ENCODE assay signal across 9 cellular contexts in genomic region chr14:103336191-103336590, GRCh38. TPM values are rescaled to one million over a fixed set of nuclear protein-coding genes. Genes with fewer than 3 reads are reported as not detected.
DNase-seq lines count a peak whose midpoint lies in the region; ATAC-seq, FAIRE-seq and TF ChIP-seq lines count a peak whose summit lies in the region.
"Had no signal": no experiment of that assay in that cellular context is flagged by ENCODE, and none has a peak within 500 bp of the region (broad histone marks: within the 10 kb centered on the region; RNA-seq: fewer than 3 reads in every experiment).

No MANE protein-coding gene starts in this region.

- H3K4me1 ChIP-seq in SK-N-SH (ENCODE audit: control insufficient read depth in 1 of 2, insufficient read depth in 2 of 2, low read depth in 1 of 2, low read length in 1 of 2) (peaks cover 12 to 15% of the 10 kb centered on the region in 2 experiments), hepatocyte (ENCODE audit: insufficient read depth) (peaks cover 18% of the 10 kb centered on the region), smooth muscle cell (ENCODE audit: low read depth) (peaks cover 22% of the 10 kb centered on the region), pancreas (peaks cover 8 to 20% (median 11%) of the 10 kb centered on the region in 3 donors)

- peak overlapping the region; percentile 31 for H3K27ac Mint-ChIP-seq in activated CD4-positive, alpha-beta memory T cell treated with anti-CD3 and anti-CD28 coated beads, Interleukin-2, amount 10 ng/mL, durations not matched to agents 7 days and 5 days

- H3K9me3 Mint-ChIP-seq in activated CD4-positive, alpha-beta memory T cell treated with anti-CD3 and anti-CD28 coated beads, Interleukin-2, amount 10 ng/mL, durations not matched to agents 7 days and 5 days = no peaks in the 10 kb centered on the region

- H3K4me3 Mint-ChIP-seq in activated CD4-positive, alpha-beta memory T cell treated with anti-CD3 and anti-CD28 coated beads, Interleukin-2, amount 10 ng/mL, durations not matched to agents 7 days and 5 days = peak overlapping the region; percentile 86

- no peaks in the 10 kb centered on the region for H3K27me3 Mint-ChIP-seq in activated CD4-positive, alpha-beta memory T cell treated with anti-CD3 and anti-CD28 coated beads, Interleukin-2, amount 10 ng/mL, durations not matched to agents 7 days and 5 days

- peak overlapping the region; percentile 82 for H3K4me2 ChIP-seq in SK-N-SH
- peak overlapping the region; percentile 84 for H3K4me2 ChIP-seq in hepatocyte
- peak overlapping the region; percentile 95 for H3K4me2 ChIP-seq in smooth muscle cell

- CTCF ChIA-PET in SK-N-SH (lab: Yijun Ruan, JAX) = interaction anchor here (1.0 to 1.9 kb wide), 3 partner anchors 10 to 182 kb away, joined by 3 to 10 read pairs (median 4); no protein-coding TSS in a partner anchor
- CTCF ChIA-PET in activated CD4-positive, alpha-beta memory T cell treated with anti-CD3 and anti-CD28 coated beads, Interleukin-2, amount 10 ng/mL, durations not matched to agents 7 days and 5 days (lab: Charles Lee) = interaction anchor here (1.1 to 5.6 kb wide), 2 partner anchors 51 to 55 kb away, joined by 5 to 31 read pairs; no protein-coding TSS in a partner anchor

- TF ChIP-seq CTCF in SK-N-SH (IDR thresholded peaks at IDR 0.05) (no peak), hepatocyte (IDR thresholded peaks at IDR 0.05; ENCODE audit: poor library complexity) (no peak), smooth muscle cell (IDR thresholded peaks at IDR 0.05; ENCODE audit: borderline replicate concordance, insufficient read depth, poor library complexity, severe bottlenecking) (no peak), pancreas (IDR thresholded peaks at IDR 0.05) (no peak)

- H3K27me3 ChIP-seq in SK-N-SH (ENCODE audit: insufficient read depth) (no peaks in the 10 kb centered on the region), hepatocyte (no peaks in the 10 kb centered on the region), smooth muscle cell (ENCODE audit: low read depth) (no peaks in the 10 kb centered on the region), pancreas (no peaks in the 10 kb centered on the region)

- POLR2A ChIA-PET in SK-N-SH (lab: Yijun Ruan, JAX) = interaction anchor here (3.2 kb wide), 1 partner anchor 8 kb away, joined by 21 read pairs; no protein-coding TSS in a partner anchor
- POLR2A ChIA-PET in activated CD4-positive, alpha-beta memory T cell treated with anti-CD3 and anti-CD28 coated beads, Interleukin-2, amount 10 ng/mL, durations not matched to agents 7 days and 5 days (lab: Charles Lee) = interaction anchor here (1.1 to 6.8 kb wide), 5 partner anchors 9 to 51 kb away, joined by 3 to 69 read pairs (median 13); partner anchors contain the start of gene MARK3

- DNase-seq in SK-N-SH = no peak
- no peak for DNase-seq in activated CD4-positive, alpha-beta memory T cell treated with anti-CD3 and anti-CD28 coated beads, Interleukin-2, amount 10 ng/mL, durations not matched to agents 7 days and 5 days
- no peak for DNase-seq in hepatocyte (ENCODE audit: low spot score)
- no peak for DNase-seq in smooth muscle cell (lab: John Stamatoyannopoulos, UW; ENCODE audit: unreplicated experiment)
- DNase-seq in pancreas = no peak
- no peak for DNase-seq in central memory CD4-positive, alpha-beta T cell
- DNase-seq: WERI-Rb-1 had no signal

- peaks cover 50% of the 10 kb centered on the region for H3F3A ChIP-seq in SK-N-SH (replicated peaks; ENCODE audit: insufficient read depth)
- peaks cover 62% of the 10 kb centered on the region for H3F3A ChIP-seq in smooth muscle cell (ENCODE audit: low read depth)

- H3K36me3 ChIP-seq in SK-N-SH (replicated peaks in 1 of 2; ENCODE audit: control insufficient read depth in 1 of 2, insufficient read depth in 2 of 2, low read length in 1 of 2) (peaks cover 60 to 62% of the 10 kb centered on the region in 2 experiments), hepatocyte (replicated peaks; ENCODE audit: insufficient read depth, low read depth) (peaks cover 20% of the 10 kb centered on the region), smooth muscle cell (ENCODE audit: low read depth) (peaks cover 53% of the 10 kb centered on the region), pancreas (peaks cover 28 to 59% (median 54%) of the 10 kb centered on the region in 3 donors)

- TF ChIP-seq RAD21 in SK-N-SH (IDR thresholded peaks at IDR 0.05; ENCODE audit: low read length) = no peak

- H3K79me2 ChIP-seq in SK-N-SH (ENCODE audit: insufficient read depth) (peaks cover 68% of the 10 kb centered on the region), hepatocyte (peaks cover 80% of the 10 kb centered on the region), smooth muscle cell (ENCODE audit: low read depth) (peaks cover 46% of the 10 kb centered on the region)

- H3K9me3 ChIP-seq in SK-N-SH (no peaks in the 10 kb centered on the region), hepatocyte (ENCODE audit: low read depth) (no peaks in the 10 kb centered on the region), smooth muscle cell (replicated peaks; ENCODE audit: low read depth) (no peaks in the 10 kb centered on the region), pancreas (no peaks in the 10 kb centered on the region)

- 97% methylated on average over 14 of the region's 14 CpGs for WGBS in SK-N-SH (ENCODE audit: low lambda C conversion rate)
- WGBS in hepatocyte (ENCODE audit: low lambda C conversion rate, missing lambda C conversion rate) = 94% methylated on average over 14 of the region's 14 CpGs
- 96% methylated on average over 14 of the region's 14 CpGs for WGBS in smooth muscle cell (ENCODE audit: low lambda C conversion rate)
- 92 to 94% methylated on average over 14 of the region's 14 CpGs for WGBS in pancreas, 2 donors

- H2AFZ ChIP-seq in SK-N-SH (ENCODE audit: low read depth) (no peak overlapping the region), hepatocyte (no peak overlapping the region), smooth muscle cell (ENCODE audit: low read depth) (no peak overlapping the region)

- H3K27ac ChIP-seq in SK-N-SH (ENCODE audit: low read depth in 2 of 2, low read length in 1 of 2) (no peak overlapping the region), hepatocyte (no peak overlapping the region), smooth muscle cell (ENCODE audit: low read depth) (peak overlapping the region; percentile 39), pancreas (no peak overlapping the region)
- H3K27ac ChIP-seq: WERI-Rb-1 had no signal

- no peak for FAIRE-seq in pancreas (lab: Jason Lieb, UNC)

- H3K4me1 Mint-ChIP-seq in activated CD4-positive, alpha-beta memory T cell treated with anti-CD3 and anti-CD28 coated beads, Interleukin-2, amount 10 ng/mL, durations not matched to agents 7 days and 5 days = peaks cover 48% of the 10 kb centered on the region

- H3K9ac ChIP-seq in SK-N-SH (no peak overlapping the region), smooth muscle cell (ENCODE audit: low read depth) (peak overlapping the region; percentile 99)

- H3K36me3 Mint-ChIP-seq in activated CD4-positive, alpha-beta memory T cell treated with anti-CD3 and anti-CD28 coated beads, Interleukin-2, amount 10 ng/mL, durations not matched to agents 7 days and 5 days (ENCODE audit: low read depth) = peaks cover 66% of the 10 kb centered on the region

- no peaks in the 10 kb centered on the region for H3K9me2 ChIP-seq in SK-N-SH
- H3K9me2 ChIP-seq in hepatocyte (replicated peaks; ENCODE audit: insufficient read depth) = no peaks in the 10 kb centered on the region

- no peak for TF ChIP-seq EP300 in SK-N-SH (IDR thresholded peaks at IDR 0.05; ENCODE audit: borderline replicate concordance in 1 of 2, low read depth in 1 of 2, low read length in 1 of 2)

- ATAC-seq in SK-N-SH treated with all-trans-retinoic acid at 6 μM for 48 hours (no peak), HG03521 (IDR thresholded peaks at IDR 0.05; ENCODE audit: unreplicated experiment) (no peak), pancreas (no peak)

- H4K20me1 ChIP-seq in SK-N-SH (ENCODE audit: insufficient read depth) = peaks cover 59% of the 10 kb centered on the region
- H4K20me1 ChIP-seq in hepatocyte (ENCODE audit: insufficient read depth, poor library complexity, severe bottlenecking) = peaks cover 64% of the 10 kb centered on the region
- peaks cover 65% of the 10 kb centered on the region for H4K20me1 ChIP-seq in smooth muscle cell (ENCODE audit: low read depth)

- intact Hi-C loops in pancreas (cut with DNase I) = no loop called here

- H3K4me3 ChIP-seq in SK-N-SH (ENCODE audit: low read depth in 2 of 2, low read length in 1 of 2) (no peak overlapping the region), hepatocyte (peak overlapping the region; percentile 95), smooth muscle cell (peak overlapping the region; percentile 99), pancreas (peak overlapping the region in 2 of 4 donors; percentile 95 to 99)

TF ChIP-seq in SK-N-SH, 30 proteins besides CTCF, POLR2A, EP300 and RAD21 (continues in another document):
- no peak for TF ChIP-seq MAX (IDR thresholded peaks at IDR 0.05; ENCODE audit: low read depth)

TF ChIP-seq in SK-N-SH treated with all-trans-retinoic acid at 6 μM for 48 hours, 23 proteins besides CTCF, POLR2A, EP300 and RAD21 (continues in another document):
- TF ChIP-seq BACH2 (CRISPR knock-in tag; IDR thresholded peaks at IDR 0.05; ENCODE audit: borderline replicate concordance) (no peak), ZC3H10 (CRISPR knock-in tag; IDR thresholded peaks at IDR 0.05) (no peak), GLIS3 (CRISPR knock-in tag; IDR thresholded peaks at IDR 0.05) (no peak), ZNF8 (CRISPR knock-in tag; IDR thresholded peaks at IDR 0.05) (no peak), ISL1 (CRISPR knock-in tag; IDR thresholded peaks at IDR 0.05) (no peak)

RNA-seq across cellular contexts. Expression of gene EIF5, which starts 2.2 kb away (rescaled TPM):
- polyA plus RNA-seq in SK-N-SH (2012; rRNA removed) (120 and 127 TPM in 2 replicates), hepatocyte (331 and 355 TPM in 2 replicates), smooth muscle cell (290 and 357 TPM in 2 replicates), pancreas (10 to 100 TPM; 22.2 to 42.1 TPM)
- polyA plus RNA-seq in SK-N-SH (2012; cell fraction: cytosol; rRNA removed) = 113 and 127 TPM in 2 replicates
- polyA plus RNA-seq in SK-N-SH (2012; cell fraction: nucleus; rRNA removed) = 93.2 and 207 TPM in 2 replicates
- total RNA-seq in activated CD4-positive, alpha-beta memory T cell treated with anti-CD3 and anti-CD28 coated beads, Interleukin-2, amount 10 ng/mL, durations not matched to agents 7 days and 5 days = 100 to 1,000 TPM; 188 to 197 TPM
- total RNA-seq in hepatocyte (151 and 161 TPM in 2 replicates), smooth muscle cell (233 and 278 TPM in 2 replicates), pancreas (100 to 1,000 TPM in 3 of 6 donors, 10 to 100 TPM in 3; 79.8 to 139 (median 101) TPM)

RNA-seq across cellular contexts. Expression of gene MARK3, which starts 49.0 kb away (rescaled TPM):
- polyA plus RNA-seq in SK-N-SH (2012; rRNA removed) (73.4 and 94.5 TPM in 2 replicates), hepatocyte (56.3 and 76.7 TPM in 2 replicates), smooth muscle cell (68.4 and 69.0 TPM in 2 replicates), pancreas (100 to 1,000 TPM in 1 of 2 donors, 10 to 100 TPM in 1; 84.7 to 110 TPM)
- 49.0 and 50.0 TPM in 2 replicates for polyA plus RNA-seq in SK-N-SH (2012; cell fraction: cytosol; rRNA removed)
- polyA plus RNA-seq in SK-N-SH (2012; cell fraction: nucleus; rRNA removed) = 255 and 313 TPM in 2 replicates
- total RNA-seq in activated CD4-positive, alpha-beta memory T cell treated with anti-CD3 and anti-CD28 coated beads, Interleukin-2, amount 10 ng/mL, durations not matched to agents 7 days and 5 days = 10 to 100 TPM; 76.0 to 84.2 TPM
- total RNA-seq in hepatocyte (59.2 and 71.7 TPM in 2 replicates), smooth muscle cell (63.2 and 71.3 TPM in 2 replicates), pancreas (10 to 100 TPM; 35.3 to 51.0 (median 40.1) TPM)

Comparison
In these comparisons a context has a peak if more than half of its experiments do, and no peak if none do; other contexts are left out.
1. H3K4me3 ChIP-seq: peak in hepatocyte (single experiment) and smooth muscle cell (single experiment); none in SK-N-SH (0 of 2).
2. Peak in every context shown above with its lines, with median percentiles within 50 percentile points of each other: H3K4me2 ChIP-seq.